ENCODE assay signal across 8 cellular contexts in genomic region chr12:124543052-124543590, GRCh38. TPM values are rescaled to one million over a fixed set of nuclear protein-coding genes. Genes with fewer than 3 reads are reported as not detected.
DNase-seq lines count a peak whose midpoint lies in the region; ATAC-seq, FAIRE-seq and TF ChIP-seq lines count a peak whose summit lies in the region.

No MANE protein-coding gene starts in this region.

- H3K36me3 ChIP-seq in hepatocyte (replicated peaks; ENCODE audit: insufficient read depth, low read depth) = no peaks in the 10 kb centered on the region

- peaks cover 87% of the 10 kb centered on the region for H4K20me1 ChIP-seq in hepatocyte (ENCODE audit: insufficient read depth, poor library complexity, severe bottlenecking)

- POLR2A ChIA-PET in A549 (lab: Yijun Ruan, JAX) = no interaction called here
- POLR2A ChIA-PET in RWPE1 (lab: Yijun Ruan, JAX; ENCODE audit: low non-redundant PET) = no interaction called here

- peaks cover 87% of the 10 kb centered on the region for H3K79me2 ChIP-seq in hepatocyte

- 59% methylated on average over 19 of the region's 20 CpGs for WGBS in A549 (ENCODE audit: missing lambda C conversion rate)
- WGBS in hepatocyte (ENCODE audit: low lambda C conversion rate, missing lambda C conversion rate) = 69% methylated on average over 17 of the region's 20 CpGs

- H3K27me3 ChIP-seq in hepatocyte = no peaks in the 10 kb centered on the region

- H3K4me2 ChIP-seq in A549 = peak overlapping the region; percentile 18; the same call in 2 of the 3 replicates
- H3K4me2 ChIP-seq in hepatocyte = peak overlapping the region; percentile 56

- FAIRE-seq in A549 (lab: Jason Lieb, UNC) = no peak

- TF ChIP-seq EP300 in A549 (IDR thresholded peaks at IDR 0.05) = no peak

- DNase-seq in A549 (ENCODE audit: low read depth in 1 of 2, low spot score in 1 of 2) (peak; percentile 57 to 60), RWPE1 (ENCODE audit: low spot score) (no peak), hepatocyte (ENCODE audit: low spot score) (no peak), LoVo (ENCODE audit: low spot score) (no peak), midbrain (lab: John Stamatoyannopoulos, UW) (no peak)

- ATAC-seq in A549 (peak; percentile 63 to 74), GM19043 (IDR thresholded peaks at IDR 0.05; ENCODE audit: low read depth, unreplicated experiment) (peak; percentile 26), GM21390 (IDR thresholded peaks at IDR 0.05; ENCODE audit: unreplicated experiment) (no peak), HG02763 (IDR thresholded peaks at IDR 0.05; ENCODE audit: unreplicated experiment) (no peak)

- no peak for TF ChIP-seq CTCF in A549 (IDR thresholded peaks at IDR 0.05)
- no peak for TF ChIP-seq CTCF in RWPE1 (conservative IDR thresholded peaks at IDR 0.05; ENCODE audit: low read depth)
- TF ChIP-seq CTCF in hepatocyte (IDR thresholded peaks at IDR 0.05; ENCODE audit: poor library complexity) = no peak

- H2AFZ ChIP-seq in hepatocyte = no peak overlapping the region

- H3K9me2 ChIP-seq in hepatocyte (replicated peaks; ENCODE audit: insufficient read depth) = no peaks in the 10 kb centered on the region

- H3K9me3 ChIP-seq in A549 = no peaks in the 10 kb centered on the region
- no peaks in the 10 kb centered on the region for H3K9me3 ChIP-seq in hepatocyte (ENCODE audit: low read depth)

- H3K27ac ChIP-seq in A549 = peak overlapping the region in 1 of 2 experiments; percentile 80; a peak in 2 of 6 replicates
- peak overlapping the region; percentile 73 for H3K27ac ChIP-seq in RWPE1
- H3K27ac ChIP-seq in hepatocyte = peak overlapping the region; percentile 57

- TF ChIP-seq POLR2A in A549 (IDR thresholded peaks at IDR 0.05; ENCODE audit: low read length) = no peak

- CTCF ChIA-PET in A549 (lab: Yijun Ruan, JAX) (interaction anchor here (1.6 kb wide), 1 partner anchor 33 kb away, joined by 4 read pairs; no protein-coding TSS in a partner anchor), RWPE1 (lab: Yijun Ruan, JAX) (no interaction called here)

- no peak for TF ChIP-seq RAD21 in A549 (conservative IDR thresholded peaks at IDR 0.05 in 1 of 2, IDR thresholded peaks at IDR 0.05 in 1 of 2)

- H3K4me3 ChIP-seq in A549 (no peak overlapping the region), hepatocyte (no peak overlapping the region)

- H3K4me1 ChIP-seq in A549 (peaks cover 64% of the 10 kb centered on the region), hepatocyte (ENCODE audit: insufficient read depth) (peaks cover 54% of the 10 kb centered on the region)

TF ChIP-seq in A549, 52 proteins besides CTCF, POLR2A, EP300 and RAD21:
- no peak for TF ChIP-seq RFX5 (IDR thresholded peaks at IDR 0.05)
- TF ChIP-seq HOXB13 (CRISPR knock-in tag; IDR thresholded peaks at IDR 0.05; ENCODE audit: low read depth) = no peak
- peak; percentile 41; the same call in 1 of the 2 replicates for TF ChIP-seq MYC (IDR thresholded peaks at IDR 0.05; ENCODE audit: borderline replicate concordance, low read length)
- TF ChIP-seq NR3C1 (IDR thresholded peaks at IDR 0.05) = no peak
- 0 out of 2 replicates have a peak, but pooled peaks have one; percentile 46 for TF ChIP-seq MAX (IDR thresholded peaks at IDR 0.05)
TF ChIP-seq in A549: peak in this region for 2.

RNA-seq across cellular contexts. Expression of gene NCOR2, which starts 24.3 kb away (rescaled TPM):
- polyA plus RNA-seq in A549 (2011; rRNA removed) = 14.1 and 19.3 TPM in 2 replicates
- 40.4 and 55.7 TPM in 2 replicates for polyA plus RNA-seq in A549 (2012; cell fraction: cytosol; rRNA removed)
- polyA plus RNA-seq in A549 (2012; cell fraction: nucleus; rRNA removed) = 206 and 232 TPM in 2 replicates
- polyA plus RNA-seq in A549 (2017; fragmentation: RNase III; extraction: RNeasy Plus Mini Kit Qiagen cat#74134 plus additional on column Dnase treatment) = 151 to 170 TPM (median 160 TPM) in 3 replicates
- polyA minus RNA-seq in A549 (2011; rRNA and poly(A)+ RNA removed) = 39.9 and 51.1 TPM in 2 replicates
- 12.9 and 40.3 TPM in 2 replicates for total RNA-seq in hepatocyte
- polyA plus RNA-seq in hepatocyte = 121 and 136 TPM in 2 replicates

Comparison
In these comparisons a context has a peak if more than half of its experiments do, and no peak if none do; other contexts are left out.
1. ATAC-seq: peak in A549 (2 of 2) and GM19043 (single experiment); none in GM21390 (single experiment) and HG02763 (single experiment).
2. DNase-seq: peak in A549 (2 of 2); none in RWPE1 (single experiment), hepatocyte (single experiment), LoVo (single experiment) and midbrain (single experiment).